ENCODE assay signal across 8 cellular contexts in genomic region chr4:152663203-152664066, GRCh38.
A peak's percentile ranks its signal among the peaks of the same experiment; 100 is the strongest.
DNase-seq lines count a peak whose midpoint lies in the region; ATAC-seq and TF ChIP-seq lines count a peak whose summit lies in the region.
"Had no signal": no experiment of that assay in that cellular context is flagged by ENCODE, and none has a peak within 500 bp of the region (broad histone marks: within the 10 kb centered on the region; RNA-seq: fewer than 3 reads in every experiment).

No MANE protein-coding gene starts in this region.

- no peaks in the 10 kb centered on the region for H3K27me3 ChIP-seq in neutrophil

- TF ChIP-seq CTCF in neutrophil (IDR thresholded peaks at IDR 0.05): peak; percentile 24

- H3K36me3 ChIP-seq in neutrophil: peaks cover 51% of the 10 kb centered on the region

- DNase-seq in cortex of kidney (lab: John Stamatoyannopoulos, UW) (no peak), DMS53 treated with DMSO at 0.1 percent for 48 hours (lab: John Stamatoyannopoulos, UW; ENCODE audit: unreplicated experiment) (no peak), posterior cingulate gyrus (no peak)

- peak overlapping the region; percentile 38 to 63 for H3K4me3 ChIP-seq in neutrophil (ENCODE audit: low read depth in 1 of 2, low read length in 1 of 2)
- H3K4me3 ChIP-seq: lung had no signal

- TF ChIP-seq POLR2A in Raji (IDR thresholded peaks at IDR 0.05; ENCODE audit: insufficient read depth, low read depth, low read length): peak; percentile 32; the same call in 1 of the 2 replicates

- peak overlapping the region; percentile 97 for H3K27ac ChIP-seq in neutrophil

- peaks cover 85 to 98% of the 10 kb centered on the region in 2 experiments for H3K4me1 ChIP-seq in neutrophil (ENCODE audit: control insufficient read depth in 1 of 2, insufficient read depth in 1 of 2, low read depth in 1 of 2, low read length in 1 of 2)

- intact Hi-C loops in posterior cingulate gyrus (cut with DNase I): no loop called here

- no peaks in the 10 kb centered on the region for H3K9me3 ChIP-seq in neutrophil

- ATAC-seq in GM19025 (IDR thresholded peaks at IDR 0.05; ENCODE audit: low read depth, unreplicated experiment) (peak; percentile 34), HG02943 (IDR thresholded peaks at IDR 0.05; ENCODE audit: low read depth, unreplicated experiment) (peak; percentile 52)
